ENCODE assay signal across 1 cellular context in genomic region chr12:53953831-53954693, GRCh38.
TF ChIP-seq lines count a peak whose summit lies in the region.

No MANE protein-coding gene starts in this region.

TF ChIP-seq in HEK293, 187 proteins besides CTCF, POLR2A, EP300 and RAD21 (continued from another document):
- TF ChIP-seq ZNF621 (tag by site-specific recombination; IDR thresholded peaks at IDR 0.05) (no peak), ZNF184 (tag by site-specific recombination; IDR thresholded peaks at IDR 0.05) (no peak)
